In genomic region chr17:78127888-78128615, GRCh38 we compare ENCODE assay signal across 1 cellular context.
TF ChIP-seq lines count a peak whose summit lies in the region.

No MANE protein-coding gene starts in this region.

TF ChIP-seq in IMR-90, 13 proteins besides CTCF, POLR2A, EP300 and RAD21:
- TF ChIP-seq NFE2L2 (IDR thresholded peaks at IDR 0.05; ENCODE audit: low read depth, low read length): no peak
- TF ChIP-seq RCOR1 (IDR thresholded peaks at IDR 0.05; ENCODE audit: insufficient replicate concordance, low read length): no peak
- TF ChIP-seq MXI1 (IDR thresholded peaks at IDR 0.05; ENCODE audit: borderline replicate concordance, low read depth, low read length): no peak
- no peak for TF ChIP-seq BHLHE40 (IDR thresholded peaks at IDR 0.05; ENCODE audit: low read depth, low read length)
- TF ChIP-seq ELK1 (IDR thresholded peaks at IDR 0.05; ENCODE audit: borderline replicate concordance, low read depth, low read length): no peak
- TF ChIP-seq MAZ (IDR thresholded peaks at IDR 0.05; ENCODE audit: borderline replicate concordance, low read depth, low read length): no peak
- TF ChIP-seq USF2 (IDR thresholded peaks at IDR 0.05; ENCODE audit: low read depth, low read length): no peak
- TF ChIP-seq FOS (IDR thresholded peaks at IDR 0.05; ENCODE audit: low read depth, low read length): no peak
- no peak for TF ChIP-seq RFX5 (IDR thresholded peaks at IDR 0.05; ENCODE audit: low read depth, low read length)
- TF ChIP-seq SMC3 (IDR thresholded peaks at IDR 0.05; ENCODE audit: low read depth, low read length): no peak
